ENCODE assay signal across 1 cellular context in the genomic region with DNA sequence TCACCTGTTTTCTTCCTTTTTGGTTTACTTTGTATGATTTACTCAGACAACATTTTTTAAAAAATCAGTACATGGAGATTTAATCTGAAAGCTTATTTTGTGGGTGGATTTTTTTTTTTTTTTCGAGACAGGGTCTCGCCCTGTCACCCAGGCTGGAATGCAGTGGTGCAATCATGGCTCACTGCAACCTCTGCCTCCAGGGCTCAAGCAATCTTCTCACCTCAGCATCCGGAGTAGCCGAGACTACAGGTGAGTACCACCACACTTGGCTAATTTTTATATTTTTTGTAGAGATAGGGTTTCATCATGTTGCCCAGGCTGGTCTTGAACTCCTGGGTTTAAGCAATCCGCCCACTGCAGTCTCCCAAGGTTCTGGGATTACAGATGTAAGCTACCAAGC.
TF ChIP-seq lines count a peak whose summit lies in the region.

No MANE protein-coding gene starts in this region.

TF ChIP-seq in HepG2, 621 proteins besides CTCF, POLR2A, EP300 and RAD21:
- TF ChIP-seq CEBPG (CRISPR knock-in tag; IDR thresholded peaks at IDR 0.05) (0 out of 2 replicates have a peak, but pooled peaks have one; percentile 32), ATF1 (CRISPR knock-in tag; IDR thresholded peaks at IDR 0.05) (no peak), TEAD3 (CRISPR knock-in tag; optimal IDR thresholded peaks at IDR 0.05; ENCODE audit: borderline replicate concordance) (peak; percentile 62)
- TF ChIP-seq, protein P1, sequence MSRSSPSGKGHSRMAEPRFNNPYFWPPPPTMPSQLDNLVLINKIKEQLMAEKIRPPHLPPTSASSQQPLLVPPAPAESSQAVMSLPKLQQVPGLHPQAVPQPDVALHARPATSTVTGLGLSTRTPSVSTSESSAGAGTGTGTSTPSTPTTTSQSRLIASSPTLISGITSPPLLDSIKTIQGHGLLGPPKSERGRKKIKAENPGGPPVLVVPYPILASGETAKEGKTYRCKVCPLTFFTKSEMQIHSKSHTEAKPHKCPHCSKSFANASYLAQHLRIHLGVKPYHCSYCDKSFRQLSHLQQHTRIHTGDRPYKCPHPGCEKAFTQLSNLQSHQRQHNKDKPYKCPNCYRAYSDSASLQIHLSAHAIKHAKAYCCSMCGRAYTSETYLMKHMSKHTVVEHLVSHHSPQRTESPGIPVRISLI (CRISPR knock-in tag; IDR thresholded peaks at IDR 0.05; ENCODE audit: borderline replicate concordance): peak; percentile 30; the same call in 1 of the 2 replicates
